Comparison of ENCODE assay signal across 28 cellular contexts in genomic region chr10:101709359-101710063, GRCh38. TPM values are rescaled to one million over a fixed set of nuclear protein-coding genes. Genes with fewer than 3 reads are reported as not detected.
DNase-seq lines count a peak whose midpoint lies in the region; ATAC-seq, FAIRE-seq and TF ChIP-seq lines count a peak whose summit lies in the region.
"Had no signal": no experiment of that assay in that cellular context is flagged by ENCODE, and none has a peak within 500 bp of the region (broad histone marks: within the 10 kb centered on the region; RNA-seq: fewer than 3 reads in every experiment).

No MANE protein-coding gene starts in this region.

- H3K4me1 Mint-ChIP-seq in T-helper 17 cell: peaks cover 7% of the 10 kb centered on the region

- H3K4me3 Mint-ChIP-seq in T-helper 17 cell: no peak overlapping the region
- H3K4me3 Mint-ChIP-seq: activated CD4-positive, alpha-beta memory T cell treated with anti-CD3 and anti-CD28 coated beads for 36 hours; activated naive CD4-positive, alpha-beta T cell treated with anti-CD3 and anti-CD28 coated beads for 36 hours; activated T-helper 1 cell treated with anti-CD3 and anti-CD28 coated beads, Interleukin-12 subunit alpha, Interleukin-12 subunit beta, Interleukin-2, Interleukin-4 antibody, amounts not matched to agents 30 ng/mL and 10 ng/mL and 1 ng/mL, durations not matched to agents 14 hours and 24 hours and 36 hours; endodermal cell had no signal

- POLR2A ChIA-PET in HepG2 (lab: Yijun Ruan, JAX): no interaction called here
- POLR2A ChIA-PET in RWPE1 (lab: Yijun Ruan, JAX; ENCODE audit: low non-redundant PET): no interaction called here

- TF ChIP-seq CTCF in HepG2 (CRISPR knock-in tag; IDR thresholded peaks at IDR 0.05): no peak
- no peak for TF ChIP-seq CTCF in right lobe of liver (IDR thresholded peaks at IDR 0.05)
- no peak for TF ChIP-seq CTCF in fibroblast of lung (conservative IDR thresholded peaks at IDR 0.05 in 1 of 2, IDR thresholded peaks at IDR 0.05 in 1 of 2; ENCODE audit: low read depth in 1 of 2, low read length in 2 of 2)
- no peak for TF ChIP-seq CTCF in RWPE1 (conservative IDR thresholded peaks at IDR 0.05; ENCODE audit: low read depth)

- H2AFZ ChIP-seq in HepG2 (ENCODE audit: low read length): no peak overlapping the region
- no peak overlapping the region for H2AFZ ChIP-seq in fibroblast of lung (ENCODE audit: low read length)

- H3K27ac ChIP-seq in HepG2 (ENCODE audit: extremely low read length, insufficient read depth, low read length) (no peak overlapping the region), right lobe of liver (no peak overlapping the region), SJSA1 (peak overlapping the region; percentile 55), fibroblast of lung (ENCODE audit: insufficient read depth, low read length) (no peak overlapping the region), RWPE1 (no peak overlapping the region)
- H3K27ac ChIP-seq: esophagus muscularis mucosa, KMS-11, thoracic aorta, vagina had no signal

- no peak overlapping the region for H3K27ac Mint-ChIP-seq in T-helper 17 cell
- H3K27ac Mint-ChIP-seq: activated CD4-positive, alpha-beta memory T cell treated with anti-CD3 and anti-CD28 coated beads for 36 hours; activated naive CD4-positive, alpha-beta T cell treated with anti-CD3 and anti-CD28 coated beads for 36 hours; activated T-helper 1 cell treated with anti-CD3 and anti-CD28 coated beads, Interleukin-12 subunit alpha, Interleukin-12 subunit beta, Interleukin-2, Interleukin-4 antibody, amounts not matched to agents 30 ng/mL and 10 ng/mL and 1 ng/mL, durations not matched to agents 14 hours and 24 hours and 36 hours; endodermal cell had no signal

- no peak for TF ChIP-seq RAD21 in HepG2 (CRISPR knock-in tag; IDR thresholded peaks at IDR 0.05)

- DNase-seq in HepG2 (ENCODE audit: low spot score) (no peak), right lobe of liver (no peak), SJSA1 (ENCODE audit: low read depth in 1 of 2, low spot score in 2 of 2) (peak in 1 of 2 experiments; percentile 84), fibroblast of lung (ENCODE audit: low read depth in 2 of 2) (peak; percentile 40 to 49), pons (ENCODE audit: low spot score) (no peak), RWPE1 (ENCODE audit: low spot score) (no peak), T-helper 17 cell (no peak)
- DNase-seq: activated CD4-positive, alpha-beta memory T cell treated with anti-CD3 and anti-CD28 coated beads for 36 hours; activated CD8-positive, alpha-beta memory T cell treated with anti-CD3 and anti-CD28 coated beads, Interleukin-2, amount 50 U/mL, for 4 hours; activated naive CD4-positive, alpha-beta T cell treated with anti-CD3 and anti-CD28 coated beads for 36 hours; amygdala; BE2C; NCI-H1436 treated with DMSO at 0.1 percent for 48 hours; NCI-H446; posterior cingulate gyrus; Right ventricle myocardium superior; stimulated activated CD4-positive, alpha-beta T cell treated with anti-CD3 and anti-CD28 coated beads, Interleukin-15, amount 100 ng/mL, for 24 hours; stimulated activated naive CD4-positive, alpha-beta T cell had no signal

- CTCF ChIA-PET in HepG2 (lab: Yijun Ruan, JAX; ENCODE audit: low intra/inter-chr PET ratio, low total read pairs) (no interaction called here), RWPE1 (lab: Yijun Ruan, JAX) (interaction anchor here (0.5 kb wide), 1 partner anchor 15 kb away, joined by 4 read pairs; no protein-coding TSS in a partner anchor)

- no peak for TF ChIP-seq EP300 in HepG2 (IDR thresholded peaks at IDR 0.05; ENCODE audit: low read depth in 2 of 2, low read length in 2 of 2)
- no peak for TF ChIP-seq EP300 in HepG2 (CRISPR knock-in tag; IDR thresholded peaks at IDR 0.05; ENCODE audit: borderline replicate concordance)

- no peaks in the 10 kb centered on the region for H3K36me3 Mint-ChIP-seq in T-helper 17 cell (ENCODE audit: low read depth)
- H3K36me3 Mint-ChIP-seq: activated CD4-positive, alpha-beta memory T cell treated with anti-CD3 and anti-CD28 coated beads for 36 hours had no signal

- intact Hi-C loops in HepG2 (cut with micrococcal nuclease; ENCODE audit: unreplicated experiment) (loop anchor here (1.0 kb wide), 1 partner anchor 107 kb away; no protein-coding TSS in a partner anchor), right lobe of liver (cut with DNase I) (no loop called here)

- no peak for TF ChIP-seq POLR2A in HepG2 (IDR thresholded peaks at IDR 0.05; ENCODE audit: insufficient read depth in 1 of 2, low read depth in 2 of 2, low read length in 2 of 2)
- no peak for TF ChIP-seq POLR2A in right lobe of liver (IDR thresholded peaks at IDR 0.05)

- H3K27me3 ChIP-seq in HepG2 (ENCODE audit: control insufficient read depth in 1 of 2, insufficient read depth in 2 of 2, low read length in 2 of 2) (peaks cover 2 to 3% of the 10 kb centered on the region in 2 experiments; a peak in 3 of 5 replicates), right lobe of liver (no peaks in the 10 kb centered on the region), SJSA1 (replicated peaks) (no peaks in the 10 kb centered on the region), fibroblast of lung (ENCODE audit: control insufficient read depth, insufficient read depth, low read length) (no peaks in the 10 kb centered on the region)
- H3K27me3 ChIP-seq: BE2C, vagina had no signal

- H4K20me1 ChIP-seq in HepG2 (ENCODE audit: insufficient read depth, low read length): no peaks in the 10 kb centered on the region
- no peaks in the 10 kb centered on the region for H4K20me1 ChIP-seq in fibroblast of lung (ENCODE audit: control insufficient read depth, extremely low read depth, insufficient read depth, low read length)

- H3K4me1 ChIP-seq in HepG2 (ENCODE audit: insufficient read depth, low read length) (no peaks in the 10 kb centered on the region), right lobe of liver (no peaks in the 10 kb centered on the region), SJSA1 (replicated peaks) (peaks cover 22% of the 10 kb centered on the region), fibroblast of lung (ENCODE audit: control insufficient read depth, extremely low read depth, insufficient read depth, low read length) (no peaks in the 10 kb centered on the region)
- H3K4me1 ChIP-seq: BE2C, esophagus muscularis mucosa, vagina had no signal

- no peaks in the 10 kb centered on the region for H3K9me3 ChIP-seq in HepG2 (ENCODE audit: low read length)
- no peaks in the 10 kb centered on the region for H3K9me3 ChIP-seq in right lobe of liver
- no peaks in the 10 kb centered on the region for H3K9me3 ChIP-seq in SJSA1 (replicated peaks)
- H3K9me3 ChIP-seq in fibroblast of lung (ENCODE audit: control insufficient read depth, insufficient read depth, low read depth, low read length): no peaks in the 10 kb centered on the region
- no peaks in the 10 kb centered on the region for H3K9me3 ChIP-seq in T-helper 17 cell (ENCODE audit: control insufficient read depth, low read length, poor library complexity, severe bottlenecking)
- H3K9me3 ChIP-seq: BE2C, esophagus muscularis mucosa, thoracic aorta, vagina had no signal

- no peaks in the 10 kb centered on the region for H3K36me3 ChIP-seq in HepG2 (replicated peaks in 1 of 2; ENCODE audit: control insufficient read depth in 1 of 2, insufficient read depth in 2 of 2, low read length in 2 of 2)
- no peaks in the 10 kb centered on the region for H3K36me3 ChIP-seq in right lobe of liver
- H3K36me3 ChIP-seq in SJSA1: no peaks in the 10 kb centered on the region
- H3K36me3 ChIP-seq in fibroblast of lung (ENCODE audit: control insufficient read depth, insufficient read depth, low read length): no peaks in the 10 kb centered on the region
- H3K36me3 ChIP-seq: BE2C, esophagus muscularis mucosa, thoracic aorta, vagina had no signal

- BruUV-seq in HepG2 (replicated peaks; lab: Mats Ljungman, UMichigan): no TSS peak

- H3K4me2 ChIP-seq in HepG2 (ENCODE audit: low read depth, low read length): peak overlapping the region; percentile 46; the same call in 1 of the 2 replicates
- no peak overlapping the region for H3K4me2 ChIP-seq in fibroblast of lung (ENCODE audit: extremely low read depth, insufficient read depth, low read length)
- H3K4me2 ChIP-seq: KMS-11 had no signal

- peaks cover 34% of the 10 kb centered on the region for H3K27me3 Mint-ChIP-seq in T-helper 17 cell

- no peaks in the 10 kb centered on the region for H3K79me2 ChIP-seq in HepG2 (ENCODE audit: insufficient read depth, low read length)
- no peaks in the 10 kb centered on the region for H3K79me2 ChIP-seq in fibroblast of lung (ENCODE audit: control insufficient read depth, insufficient read depth, low read length)

- no peak overlapping the region for H3K9ac ChIP-seq in HepG2 (ENCODE audit: insufficient read depth, low read depth, low read length)
- no peak overlapping the region for H3K9ac ChIP-seq in fibroblast of lung (ENCODE audit: insufficient read depth, low read length)
- H3K9ac ChIP-seq: KMS-11 had no signal

- H3K4me3 ChIP-seq in HepG2 (replicated peaks in 1 of 3; ENCODE audit: insufficient read depth in 1 of 3, low read depth in 2 of 3, low read length in 3 of 3) (no peak overlapping the region), right lobe of liver (no peak overlapping the region), SJSA1 (peak overlapping the region; percentile 9; the same call in 1 of the 2 replicates), fibroblast of lung (replicated peaks in 1 of 4; ENCODE audit: control extremely low read depth in 1 of 4, insufficient read depth in 1 of 4, low read depth in 3 of 4, low read length in 4 of 4) (peak overlapping the region in 1 of 4 experiments; percentile 7)
- H3K4me3 ChIP-seq: esophagus muscularis mucosa, thoracic aorta, vagina had no signal

- no peak for ATAC-seq in HepG2
- no peak for ATAC-seq in right lobe of liver
- ATAC-seq in T-helper 17 cell: no peak
- ATAC-seq in GM21526 (IDR thresholded peaks at IDR 0.05; ENCODE audit: low FRiP score, unreplicated experiment): no peak
- ATAC-seq: activated CD4-positive, CD25-positive, alpha-beta regulatory T cell treated with anti-CD3 and anti-CD28 coated beads, Interleukin-2, amount 50 U/mL, for 24 hours; sciatic nerve had no signal

- in situ Hi-C loops in HepG2 (cut with HindIII; ENCODE audit: extremely low pct_ligation_motif_present, low pct_unique_long_range_greater_than_20kb): no loop called here

- 40% methylated on average over 9 of the region's 9 CpGs for WGBS in HepG2 (ENCODE audit: low lambda C conversion rate)
- WGBS in right lobe of liver (ENCODE audit: insufficient coverage, low coverage, low lambda C conversion rate, missing lambda C conversion rate): 54% methylated on average over 8 of the region's 9 CpGs

- FAIRE-seq in HepG2 (lab: Jason Lieb, UNC): no peak
- FAIRE-seq: frontal cortex had no signal

RNA-seq across cellular contexts. Expression of gene FBXW4, which starts 14.5 kb away (rescaled TPM):
- 15.0 and 23.5 TPM in 2 replicates for total RNA-seq in HepG2 (2016; rRNA removed; fragmentation: Illumina TruSeq; extraction: Trizol)
- 95.9 and 111 TPM in 2 replicates for total RNA-seq in HepG2 (2016; cell fraction: cytosol; rRNA removed; fragmentation: Illumina TruSeq; extraction: Trizol; ENCODE audit: low read depth)
- 13.0 and 28.6 TPM in 2 replicates for total RNA-seq in HepG2 (2016; cell fraction: insoluble cytoplasmic fraction; rRNA removed; fragmentation: Illumina TruSeq; extraction: Trizol)
- 47.9 and 51.4 TPM in 2 replicates for total RNA-seq in HepG2 (2016; cell fraction: membrane; rRNA removed; fragmentation: Illumina TruSeq; extraction: Trizol)
- total RNA-seq in HepG2 (2016; cell fraction: nucleus; rRNA removed; fragmentation: Illumina TruSeq; extraction: Trizol): 18.2 and 18.7 TPM in 2 replicates
- polyA plus RNA-seq in HepG2 (2011; rRNA removed): 33.6 and 33.7 TPM in 2 replicates
- 27.2 and 39.3 TPM in 2 replicates for polyA plus RNA-seq in HepG2 (2011; cell fraction: cytosol; rRNA removed)
- 25.6 and 28.0 TPM in 2 replicates for polyA plus RNA-seq in HepG2 (2011; cell fraction: nucleus; rRNA removed)
- 25.5 and 27.0 TPM in 2 replicates for polyA plus RNA-seq in HepG2 (2012)
- 12.4 and 14.7 TPM in 2 replicates for polyA plus RNA-seq in HepG2 (2016; cell fraction: cytosol; fragmentation: Illumina TruSeq; extraction: Trizol; ENCODE audit: low read depth)
- 19.7 and 26.9 TPM in 2 replicates for polyA plus RNA-seq in HepG2 (2016; cell fraction: insoluble cytoplasmic fraction; fragmentation: Illumina TruSeq; extraction: Trizol; ENCODE audit: low read depth)
- 24.1 and 30.0 TPM in 2 replicates for polyA plus RNA-seq in HepG2 (2016; cell fraction: membrane; fragmentation: Illumina TruSeq; extraction: Trizol; ENCODE audit: low read depth)
- polyA plus RNA-seq in HepG2 (2016; cell fraction: nucleus; fragmentation: Illumina TruSeq; extraction: Trizol; ENCODE audit: insufficient read depth, low read depth): 25.0 and 29.9 TPM in 2 replicates
- 66.7 and 69.3 TPM in 2 replicates for polyA minus RNA-seq in HepG2 (2011; rRNA and poly(A)+ RNA removed; ENCODE audit: low replicate concordance)
- polyA minus RNA-seq in HepG2 (2011; cell fraction: cytosol; rRNA and poly(A)+ RNA removed): 16.3 and 20.3 TPM in 2 replicates
- 23.6 and 29.8 TPM in 2 replicates for polyA minus RNA-seq in HepG2 (2011; cell fraction: nucleus; rRNA and poly(A)+ RNA removed)
- total RNA-seq in right lobe of liver: 10 to 100 TPM; 15.1 to 29.5 (median 25.6) TPM
- total RNA-seq in SJSA1 (2014; rRNA removed; shearing (Covaris generic)): 14.1 and 14.2 TPM in 2 replicates
- 52.9 and 60.8 TPM in 2 replicates for total RNA-seq in fibroblast of lung
- polyA plus RNA-seq in fibroblast of lung: 32.7 and 37.1 TPM in 2 replicates
- polyA plus RNA-seq in fibroblast of lung (2012): 25.2 and 26.0 TPM in 2 replicates
- polyA minus RNA-seq in fibroblast of lung (ENCODE audit: low replicate concordance): 41.7 and 96.3 TPM in 2 replicates
- total RNA-seq in T-helper 17 cell: 10 to 100 TPM; 64.5 to 74.1 TPM

Comparison
In these comparisons a context has a peak if more than half of its experiments do, and no peak if none do; other contexts are left out.
1. DNase-seq: peak in fibroblast of lung (2 of 2); none in HepG2 (single experiment), right lobe of liver (0 of 3), pons (single experiment), RWPE1 (single experiment) and T-helper 17 cell (0 of 3).